1 cellular context compared by ENCODE assay signal in the genomic region with DNA sequence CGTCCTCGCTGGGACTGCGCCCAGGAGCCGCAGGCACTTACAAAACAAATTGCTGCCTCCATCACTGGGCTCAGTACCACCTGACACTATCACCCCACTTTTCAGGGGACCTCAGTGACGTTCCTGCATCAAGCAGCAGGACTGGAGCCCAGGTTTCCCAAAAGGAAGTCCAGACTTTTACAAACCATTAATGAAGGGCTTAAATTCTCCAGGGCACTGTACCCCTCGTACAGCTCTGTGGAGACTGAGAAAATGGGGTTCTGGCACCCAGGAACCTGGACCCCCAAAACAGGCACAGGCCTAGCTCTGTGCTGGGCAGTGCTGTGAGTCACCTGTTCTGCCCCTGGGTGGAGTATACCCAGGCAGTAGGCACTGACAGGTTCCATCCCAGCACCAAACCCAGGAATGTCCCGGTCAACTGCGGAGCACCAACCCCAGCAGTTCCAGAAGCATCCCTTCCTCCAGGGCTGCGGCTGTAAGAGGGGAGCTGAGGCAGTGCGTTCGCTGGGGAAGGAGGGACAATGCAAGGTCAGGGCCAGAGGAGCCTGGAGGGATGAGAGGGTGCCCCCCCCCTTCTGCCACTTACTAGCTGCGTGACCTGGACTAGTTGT.
TF ChIP-seq lines count a peak whose summit lies in the region.

No MANE protein-coding gene starts in this region.

TF ChIP-seq in SK-N-SH, 30 proteins besides CTCF, POLR2A, EP300 and RAD21 (continued from another document):
- TF ChIP-seq, protein P1, sequence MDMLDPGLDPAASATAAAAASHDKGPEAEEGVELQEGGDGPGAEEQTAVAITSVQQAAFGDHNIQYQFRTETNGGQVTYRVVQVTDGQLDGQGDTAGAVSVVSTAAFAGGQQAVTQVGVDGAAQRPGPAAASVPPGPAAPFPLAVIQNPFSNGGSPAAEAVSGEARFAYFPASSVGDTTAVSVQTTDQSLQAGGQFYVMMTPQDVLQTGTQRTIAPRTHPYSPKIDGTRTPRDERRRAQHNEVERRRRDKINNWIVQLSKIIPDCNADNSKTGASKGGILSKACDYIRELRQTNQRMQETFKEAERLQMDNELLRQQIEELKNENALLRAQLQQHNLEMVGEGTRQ (IDR thresholded peaks at IDR 0.05; ENCODE audit: borderline replicate concordance, low read depth, low read length) = peak; percentile 18; the same call in 1 of the 2 replicates
